ENCODE assay signal across 9 cellular contexts in genomic region chr13:64471916-64472315, GRCh38.
DNase-seq lines count a peak whose midpoint lies in the region; ATAC-seq and TF ChIP-seq lines count a peak whose summit lies in the region.
"Had no signal": no experiment of that assay in that cellular context is flagged by ENCODE, and none has a peak within 500 bp of the region (broad histone marks: within the 10 kb centered on the region; RNA-seq: fewer than 3 reads in every experiment).

No MANE protein-coding gene starts in this region.

- no peaks in the 10 kb centered on the region for H3K27me3 Mint-ChIP-seq in brain

- peak; percentile 70 to 80 for TF ChIP-seq CTCF in brain (conservative IDR thresholded peaks at IDR 0.05)

- no peak overlapping the region for H3K4me3 Mint-ChIP-seq in brain
- H3K4me3 Mint-ChIP-seq: T-helper 1 cell treated with Interleukin-12 subunit alpha and Interleukin-12 subunit beta and Interleukin-4 antibody, amounts not matched to agents 30 μg/mL and 1 μg/mL, for 36 hours had no signal

- ATAC-seq in GM18519 (IDR thresholded peaks at IDR 0.05; ENCODE audit: low FRiP score, unreplicated experiment) (no peak), HG03469 (IDR thresholded peaks at IDR 0.05; ENCODE audit: unreplicated experiment) (no peak)

- peaks cover 16% of the 10 kb centered on the region for H3K4me1 Mint-ChIP-seq in brain

- H3K36me3 Mint-ChIP-seq in brain = peaks cover 4% of the 10 kb centered on the region

- peaks cover 0 to 8% (median 0%) of the 10 kb centered on the region in 5 experiments for H3K9me3 Mint-ChIP-seq in brain

- DNase-seq in GM03348 (ENCODE audit: low spot score) = peak; percentile 49
- DNase-seq in NCI-H1694 treated with DMSO at 0.1 percent for 48 hours (lab: John Stamatoyannopoulos, UW) = peak; percentile 42
- DNase-seq in myocyte (ENCODE audit: low read depth) = peak; percentile 30
- no peak for DNase-seq in activated gamma-delta T cell (lab: John Stamatoyannopoulos, UW)
- DNase-seq in NCI-H2196 treated with DMSO at 0.1 percent for 48 hours (lab: John Stamatoyannopoulos, UW; ENCODE audit: unreplicated experiment) = no peak

- H3K27ac Mint-ChIP-seq in brain = no peak overlapping the region
- H3K27ac Mint-ChIP-seq: T-helper 1 cell treated with Interleukin-12 subunit alpha and Interleukin-12 subunit beta and Interleukin-4 antibody, amounts not matched to agents 30 μg/mL and 1 μg/mL, for 36 hours had no signal

Comparison
In these comparisons a context has a peak if more than half of its experiments do, and no peak if none do; other contexts are left out.
1. DNase-seq: peak in GM03348 (single experiment), NCI-H1694 treated with DMSO at 0.1 percent for 48 hours (single experiment) and myocyte (single experiment); none in activated gamma-delta T cell (single experiment) and NCI-H2196 treated with DMSO at 0.1 percent for 48 hours (single experiment).